ENCODE assay signal across 32 cellular contexts in genomic region chr20:42095221-42095620, GRCh38.
"Had no signal": no experiment of that assay in that cellular context is flagged by ENCODE, and none has a peak within 500 bp of the region (broad histone marks: within the 10 kb centered on the region; RNA-seq: fewer than 3 reads in every experiment).

No MANE protein-coding gene starts in this region.

- H3K36me3 Mint-ChIP-seq: activated naive CD4-positive, alpha-beta T cell treated with anti-CD3 and anti-CD28 coated beads, Interleukin-2, amount 50 U/mL, for 24 hours; activated naive CD8-positive, alpha-beta T cell treated with anti-CD3 and anti-CD28 coated beads for 36 hours had no signal

- FAIRE-seq: colon had no signal

- H3K27me3 Mint-ChIP-seq: activated CD4-positive, alpha-beta T cell treated with anti-CD3 and anti-CD28 coated beads, Interleukin-2, amount 10 ng/mL, durations not matched to agents 7 days and 5 days; activated CD8-positive, alpha-beta T cell treated with anti-CD3 and anti-CD28 coated beads for 36 hours; activated naive CD4-positive, alpha-beta T cell treated with anti-CD3 and anti-CD28 coated beads, Interleukin-2, amount 50 U/mL, for 24 hours; activated naive CD8-positive, alpha-beta T cell treated with anti-CD3 and anti-CD28 coated beads for 36 hours; effector memory CD8-positive, alpha-beta T cell had no signal

- H3K27me3 ChIP-seq: adrenal gland, body of pancreas, foreskin keratinocyte, gastrocnemius medialis had no signal

- H3K27ac ChIP-seq: adrenal gland, body of pancreas, esophagus muscularis mucosa, foreskin keratinocyte, gastrocnemius medialis had no signal

- H3K9me3 ChIP-seq: adrenal gland, body of pancreas, esophagus muscularis mucosa, gastrocnemius medialis, heart left ventricle had no signal

- H3K4me1 Mint-ChIP-seq: activated CD4-positive, alpha-beta T cell treated with anti-CD3 and anti-CD28 coated beads, Interleukin-2, amount 10 ng/mL, durations not matched to agents 7 days and 5 days; activated naive CD4-positive, alpha-beta T cell treated with anti-CD3 and anti-CD28 coated beads, Interleukin-2, amount 50 U/mL, for 24 hours; activated naive CD8-positive, alpha-beta T cell treated with anti-CD3 and anti-CD28 coated beads for 36 hours; activated naive CD8-positive, alpha-beta T cell treated with anti-CD3 and anti-CD28 coated beads, Interleukin-2, amount 50 U/mL, for 24 hours; activated T-helper 17 cell treated with anti-CD3 and anti-CD28 coated beads, Interleukin-2, amount 50 U/mL, for 72 hours had no signal

- H3K27ac Mint-ChIP-seq: activated CD4-positive, alpha-beta T cell treated with anti-CD3 and anti-CD28 coated beads, Interleukin-2, amount 10 ng/mL, durations not matched to agents 7 days and 5 days; activated CD8-positive, alpha-beta T cell treated with anti-CD3 and anti-CD28 coated beads for 36 hours; activated naive CD4-positive, alpha-beta T cell treated with anti-CD3 and anti-CD28 coated beads for 36 hours; activated naive CD4-positive, alpha-beta T cell treated with anti-CD3 and anti-CD28 coated beads, Interleukin-2, amount 50 U/mL, for 24 hours; activated naive CD8-positive, alpha-beta T cell treated with anti-CD3 and anti-CD28 coated beads for 36 hours; activated naive CD8-positive, alpha-beta T cell treated with anti-CD3 and anti-CD28 coated beads, Interleukin-2, amount 50 U/mL, for 24 hours; activated T-helper 17 cell treated with anti-CD3 and anti-CD28 coated beads, Interleukin-2, amount 50 U/mL, for 72 hours; effector memory CD8-positive, alpha-beta T cell; T-helper 2 cell treated with Interferon-gamma antibody and Interleukin-4, amounts not matched to agents 5 μg/mL and 100 μg/mL, for 36 hours had no signal

- H3K4me1 ChIP-seq: esophagus muscularis mucosa, foreskin keratinocyte, gastrocnemius medialis had no signal

- DNase-seq: activated CD4-positive, alpha-beta T cell treated with anti-CD3 and anti-CD28 coated beads for 1 hour; activated CD4-positive, alpha-beta T cell treated with anti-CD3 and anti-CD28 coated beads for 4 hours; activated CD4-positive, alpha-beta T cell treated with anti-CD3 and anti-CD28 coated beads, Interleukin-2, amount 10 ng/mL, durations not matched to agents 7 days and 5 days; activated CD4-positive, alpha-beta T cell treated with anti-CD3 and anti-CD28 coated beads, Interleukin-2, amount 50 U/mL, for 4 hours; activated CD8-positive, alpha-beta memory T cell treated with anti-CD3 and anti-CD28 coated beads for 24 hours; activated CD8-positive, alpha-beta T cell treated with anti-CD3 and anti-CD28 coated beads for 36 hours; activated effector memory CD4-positive, alpha-beta T cell treated with anti-CD3 and anti-CD28 coated beads, Interleukin-2, amount 50 U/mL, for 16 hours; activated naive CD4-positive, alpha-beta T cell treated with anti-CD3 and anti-CD28 coated beads for 36 hours; activated naive CD8-positive, alpha-beta T cell treated with anti-CD3 and anti-CD28 coated beads for 36 hours; activated naive CD8-positive, alpha-beta T cell treated with anti-CD3 and anti-CD28 coated beads, Interleukin-2, amount 50 U/mL, for 24 hours; activated T-cell treated with anti-CD3 and anti-CD28 coated beads, Interleukin-2, amount 50 U/mL, for 4 hours; adrenal gland; amygdala; aorta; body of pancreas; caudate nucleus; cortex of kidney; dermis blood vessel endothelial cell; effector CD4-positive, alpha-beta T cell; effector memory CD8-positive, alpha-beta T cell; erythroblast; foreskin keratinocyte; gastrocnemius medialis; glutamatergic neuron; heart left ventricle; hypothalamus; T1000 had no signal

- H3K4me3 Mint-ChIP-seq: activated CD4-positive, alpha-beta T cell treated with anti-CD3 and anti-CD28 coated beads, Interleukin-2, amount 10 ng/mL, durations not matched to agents 7 days and 5 days; activated CD8-positive, alpha-beta T cell treated with anti-CD3 and anti-CD28 coated beads for 36 hours; activated naive CD4-positive, alpha-beta T cell treated with anti-CD3 and anti-CD28 coated beads for 36 hours; activated naive CD4-positive, alpha-beta T cell treated with anti-CD3 and anti-CD28 coated beads, Interleukin-2, amount 50 U/mL, for 24 hours; activated naive CD8-positive, alpha-beta T cell treated with anti-CD3 and anti-CD28 coated beads for 36 hours; activated naive CD8-positive, alpha-beta T cell treated with anti-CD3 and anti-CD28 coated beads, Interleukin-2, amount 50 U/mL, for 24 hours; activated T-cell treated with anti-CD3 and anti-CD28 coated beads, Interleukin-2, amount 50 U/mL, for 4 hours; activated T-helper 17 cell treated with anti-CD3 and anti-CD28 coated beads, Interleukin-2, amount 50 U/mL, for 72 hours; effector memory CD8-positive, alpha-beta T cell; T-helper 2 cell treated with Interferon-gamma antibody and Interleukin-4, amounts not matched to agents 5 μg/mL and 100 μg/mL, for 36 hours had no signal

- H3K4me3 ChIP-seq: adrenal gland, body of pancreas, esophagus muscularis mucosa, gastrocnemius medialis, heart left ventricle had no signal

- H3K36me3 ChIP-seq: adrenal gland, esophagus muscularis mucosa, gastrocnemius medialis, heart left ventricle had no signal

- H3K9me3 Mint-ChIP-seq: activated CD4-positive, alpha-beta T cell treated with anti-CD3 and anti-CD28 coated beads, Interleukin-2, amount 10 ng/mL, durations not matched to agents 7 days and 5 days; activated CD8-positive, alpha-beta T cell treated with anti-CD3 and anti-CD28 coated beads for 36 hours; activated naive CD4-positive, alpha-beta T cell treated with anti-CD3 and anti-CD28 coated beads for 36 hours; activated naive CD4-positive, alpha-beta T cell treated with anti-CD3 and anti-CD28 coated beads, Interleukin-2, amount 50 U/mL, for 24 hours; activated naive CD8-positive, alpha-beta T cell treated with anti-CD3 and anti-CD28 coated beads for 36 hours; activated T-cell treated with anti-CD3 and anti-CD28 coated beads, Interleukin-2, amount 50 U/mL, for 4 hours; T-helper 2 cell treated with Interferon-gamma antibody and Interleukin-4, amounts not matched to agents 5 μg/mL and 100 μg/mL, for 36 hours had no signal
